1 cellular context compared by ENCODE assay signal in the genomic region with DNA sequence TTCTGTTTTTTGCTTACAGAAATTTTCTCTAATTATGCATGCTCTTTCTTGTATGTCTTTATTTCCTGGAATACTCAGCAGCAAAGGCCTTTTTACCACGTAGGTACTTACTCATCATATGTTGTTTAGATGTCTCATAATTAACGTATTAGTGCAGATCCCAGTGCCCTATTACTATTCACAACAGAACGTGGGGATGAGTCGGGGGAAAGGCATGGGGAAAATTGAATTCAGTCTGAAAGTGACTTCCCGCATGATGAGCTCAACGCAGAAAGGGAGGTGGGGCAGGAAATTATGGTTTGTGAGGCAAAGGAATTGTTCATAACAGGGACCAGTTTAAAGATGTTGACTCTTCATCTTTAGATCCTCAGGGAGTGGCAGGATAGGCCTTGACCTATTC.
TF ChIP-seq lines count a peak whose summit lies in the region.

No MANE protein-coding gene starts in this region.

TF ChIP-seq in HepG2, 621 proteins besides CTCF, POLR2A, EP300 and RAD21 (continued from another document):
- TF ChIP-seq, protein P1, sequence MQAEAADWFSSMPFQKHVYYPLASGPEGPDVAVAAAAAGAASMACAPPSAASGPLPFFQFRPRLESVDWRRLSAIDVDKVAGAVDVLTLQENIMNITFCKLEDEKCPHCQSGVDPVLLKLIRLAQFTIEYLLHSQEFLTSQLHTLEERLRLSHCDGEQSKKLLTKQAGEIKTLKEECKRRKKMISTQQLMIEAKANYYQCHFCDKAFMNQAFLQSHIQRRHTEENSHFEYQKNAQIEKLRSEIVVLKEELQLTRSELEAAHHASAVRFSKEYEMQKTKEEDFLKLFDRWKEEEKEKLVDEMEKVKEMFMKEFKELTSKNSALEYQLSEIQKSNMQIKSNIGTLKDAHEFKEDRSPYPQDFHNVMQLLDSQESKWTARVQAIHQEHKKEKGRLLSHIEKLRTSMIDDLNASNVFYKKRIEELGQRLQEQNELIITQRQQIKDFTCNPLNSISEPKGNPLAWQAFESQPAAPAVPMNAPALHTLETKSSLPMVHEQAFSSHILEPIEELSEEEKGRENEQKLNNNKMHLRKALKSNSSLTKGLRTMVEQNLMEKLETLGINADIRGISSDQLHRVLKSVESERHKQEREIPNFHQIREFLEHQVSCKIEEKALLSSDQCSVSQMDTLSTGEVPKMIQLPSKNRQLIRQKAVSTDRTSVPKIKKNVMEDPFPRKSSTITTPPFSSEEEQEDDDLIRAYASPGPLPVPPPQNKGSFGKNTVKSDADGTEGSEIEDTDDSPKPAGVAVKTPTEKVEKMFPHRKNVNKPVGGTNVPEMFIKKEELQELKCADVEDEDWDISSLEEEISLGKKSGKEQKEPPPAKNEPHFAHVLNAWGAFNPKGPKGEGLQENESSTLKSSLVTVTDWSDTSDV (CRISPR knock-in tag; IDR thresholded peaks at IDR 0.05) = no peak
- no peak for TF ChIP-seq MZF1 (CRISPR knock-in tag; IDR thresholded peaks at IDR 0.05; ENCODE audit: borderline replicate concordance)
- TF ChIP-seq, protein P2, sequence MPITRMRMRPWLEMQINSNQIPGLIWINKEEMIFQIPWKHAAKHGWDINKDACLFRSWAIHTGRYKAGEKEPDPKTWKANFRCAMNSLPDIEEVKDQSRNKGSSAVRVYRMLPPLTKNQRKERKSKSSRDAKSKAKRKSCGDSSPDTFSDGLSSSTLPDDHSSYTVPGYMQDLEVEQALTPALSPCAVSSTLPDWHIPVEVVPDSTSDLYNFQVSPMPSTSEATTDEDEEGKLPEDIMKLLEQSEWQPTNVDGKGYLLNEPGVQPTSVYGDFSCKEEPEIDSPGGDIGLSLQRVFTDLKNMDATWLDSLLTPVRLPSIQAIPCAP (CRISPR knock-in tag; IDR thresholded peaks at IDR 0.05; ENCODE audit: low read depth) = no peak
